8 cellular contexts compared by ENCODE assay signal in the genomic region with DNA sequence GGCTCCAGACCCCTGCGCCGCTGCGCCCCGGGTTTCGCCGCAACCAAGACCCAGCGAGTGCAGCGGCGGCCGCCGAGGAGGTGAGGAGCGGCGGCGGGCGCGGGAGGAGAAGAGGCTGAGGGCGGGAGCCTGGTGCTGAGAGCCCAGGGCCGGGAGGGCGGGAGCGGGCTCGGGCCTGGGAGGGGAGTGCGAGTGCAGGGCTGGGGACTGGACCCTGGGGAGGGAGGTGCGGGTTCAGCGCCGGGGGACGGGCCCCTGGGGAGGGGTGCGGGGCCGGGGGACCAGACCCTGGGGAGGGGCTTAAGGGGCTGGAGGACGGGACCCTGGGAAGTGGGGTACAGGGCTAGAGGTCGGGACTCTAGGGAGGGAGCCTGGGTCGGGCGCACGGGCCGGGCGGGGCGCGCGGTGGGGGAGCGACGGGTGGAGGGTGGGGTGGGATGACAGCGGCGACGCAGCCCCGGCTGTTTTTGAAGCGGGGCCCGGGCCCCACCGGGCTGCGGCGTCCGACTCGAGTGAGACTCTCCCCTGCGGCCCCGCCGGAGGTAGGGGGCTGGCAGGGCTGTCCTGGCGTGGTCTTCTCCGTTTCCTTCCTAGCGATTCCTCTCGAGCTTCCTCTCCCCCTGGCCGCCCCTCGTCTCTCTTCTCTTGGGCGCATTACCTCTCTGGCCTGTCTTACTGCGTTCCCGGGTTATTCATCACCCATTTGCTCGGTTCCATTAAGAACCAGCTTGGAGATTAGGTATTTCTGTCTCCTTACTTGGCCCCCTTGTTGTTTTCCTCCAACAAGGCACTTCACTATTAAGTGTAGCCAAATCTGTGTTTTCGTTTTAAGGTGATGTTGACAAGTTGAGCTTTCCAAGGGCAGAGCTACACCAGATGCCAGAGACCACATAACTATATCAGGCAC. TPM values are rescaled to one million over a fixed set of nuclear protein-coding genes. Genes with fewer than 3 reads are reported as not detected.
DNase-seq lines count a peak whose midpoint lies in the region; ATAC-seq and TF ChIP-seq lines count a peak whose summit lies in the region.

No MANE protein-coding gene starts in this region.

- H3K27me3 ChIP-seq in HL-60 (ENCODE audit: insufficient read depth, poor library complexity, severe bottlenecking), result no peaks in the 10 kb centered on the region

- ATAC-seq in GM19467 (IDR thresholded peaks at IDR 0.05; ENCODE audit: unreplicated experiment), result peak; percentile 26
- ATAC-seq in naive B cell (ENCODE audit: low read depth in 2 of 2), result peak; percentile 16 to 22

- H3K9me3 Mint-ChIP-seq in naive B cell, result no peaks in the 10 kb centered on the region
- no peaks in the 10 kb centered on the region for H3K9me3 Mint-ChIP-seq in type B pancreatic cell

- peaks cover 14 to 43% (median 43%) of the 10 kb centered on the region in 3 donors for H3K4me1 Mint-ChIP-seq in naive B cell
- H3K4me1 Mint-ChIP-seq in type B pancreatic cell (ENCODE audit: unreplicated experiment), result peaks cover 33% of the 10 kb centered on the region

- H3K27ac ChIP-seq in C4-2B (peak overlapping the region; percentile 97), HL-60 (replicated peaks) (peak overlapping the region; percentile 92)

- H3K27ac Mint-ChIP-seq in naive B cell (peak overlapping the region; percentile 59 to 98 (median 96)), type B pancreatic cell (peak overlapping the region; percentile 99)

- H3K36me3 Mint-ChIP-seq in naive B cell, result no peaks in the 10 kb centered on the region
- peaks cover 13% of the 10 kb centered on the region for H3K36me3 Mint-ChIP-seq in type B pancreatic cell

- TF ChIP-seq CTCF in C4-2B (conservative IDR thresholded peaks at IDR 0.05) (no peak), HL-60 (IDR thresholded peaks at IDR 0.05; ENCODE audit: insufficient read depth, low read length) (no peak), type B pancreatic cell (conservative IDR thresholded peaks at IDR 0.05) (no peak)

- no peaks in the 10 kb centered on the region for H3K27me3 Mint-ChIP-seq in naive B cell
- no peaks in the 10 kb centered on the region for H3K27me3 Mint-ChIP-seq in type B pancreatic cell

- peak overlapping the region; percentile 86 to 98 (median 95) for H3K4me3 Mint-ChIP-seq in naive B cell
- peak overlapping the region; percentile 97 for H3K4me3 Mint-ChIP-seq in type B pancreatic cell

- TF ChIP-seq POLR2A in erythroblast (IDR thresholded peaks at IDR 0.05; ENCODE audit: low read length), result no peak

- H3K4me3 ChIP-seq in HL-60 (replicated peaks; ENCODE audit: insufficient read depth, low read length), result peak overlapping the region; percentile 88

- DNase-seq in HL-60 (ENCODE audit: low read depth in 1 of 2, low spot score in 1 of 2), result no peak
- DNase-seq in activated CD8-positive, alpha-beta memory T cell treated with anti-CD3 and anti-CD28 coated beads, Interleukin-2, amount 50 U/mL, for 4 hours, result peak; percentile 56
- DNase-seq in erythroblast (lab: John Stamatoyannopoulos, UW), result peak; percentile 76 to 84
- no peak for DNase-seq in naive B cell
- no peak for DNase-seq in type B pancreatic cell (ENCODE audit: extremely low spot score, unreplicated experiment)
- no peak for DNase-seq in epidermal melanocyte (ENCODE audit: insufficient read length, low spot score)

RNA-seq across cellular contexts. Expression of a gene that starts 0.7 kb away (rescaled TPM):
- polyA plus RNA-seq in naive B cell (ENCODE audit: low read depth in 6 of 6), result 10 to 100 TPM; 26.9 to 49.7 (median 39.1) TPM
- 83.6 and 93.0 TPM in 2 replicates for total RNA-seq in type B pancreatic cell (ENCODE audit: low replicate concordance)

Comparison
In these comparisons a context has a peak if more than half of its experiments do, and no peak if none do; other contexts are left out.
1. DNase-seq: peak in activated CD8-positive, alpha-beta memory T cell treated with anti-CD3 and anti-CD28 coated beads, Interleukin-2, amount 50 U/mL, for 4 hours (single experiment) and erythroblast (2 of 2); none in HL-60 (0 of 2), naive B cell (single experiment), type B pancreatic cell (single experiment) and epidermal melanocyte (single experiment).